Comparison of ENCODE assay signal across 1 cellular context in the genomic region with DNA sequence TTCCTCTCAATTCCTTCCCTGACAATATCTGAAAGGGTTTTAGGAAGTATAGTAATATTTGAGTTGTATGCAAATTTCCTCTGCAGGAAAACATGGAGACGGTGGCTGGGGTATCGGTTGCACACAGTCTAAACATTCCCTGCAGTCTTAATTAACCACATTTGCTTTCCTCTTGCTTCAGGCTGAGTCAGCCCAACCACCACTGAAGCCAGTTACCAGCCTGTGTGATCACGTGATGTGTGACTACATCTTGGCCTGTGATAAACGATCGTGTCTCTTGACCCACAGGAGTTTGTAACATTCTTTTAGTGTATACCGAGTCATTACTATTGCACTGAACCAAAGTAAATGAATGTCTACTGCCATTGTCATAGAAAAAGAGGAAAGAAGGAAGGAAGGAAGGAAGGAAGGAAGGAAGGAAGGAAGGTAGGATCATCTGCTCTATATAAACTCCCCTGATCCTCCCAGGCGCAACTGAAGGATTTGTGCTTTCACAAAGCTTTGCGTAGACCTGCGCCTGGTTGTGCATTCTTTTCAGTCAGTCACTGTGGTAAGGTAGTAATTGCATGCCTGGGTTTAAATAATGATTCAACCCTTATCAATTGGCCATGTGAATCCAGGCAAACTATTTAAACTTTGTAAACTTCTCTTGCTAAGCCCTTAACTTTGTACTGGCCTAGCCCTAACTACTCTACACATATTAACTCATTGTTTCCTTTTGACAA.
A peak's percentile ranks its signal among the peaks of the same experiment; 100 is the strongest.
TF ChIP-seq lines count a peak whose summit lies in the region.

No MANE protein-coding gene starts in this region.

TF ChIP-seq in IMR-90, 13 proteins besides CTCF, POLR2A, EP300 and RAD21 (continued from another document):
- TF ChIP-seq, protein P1, sequence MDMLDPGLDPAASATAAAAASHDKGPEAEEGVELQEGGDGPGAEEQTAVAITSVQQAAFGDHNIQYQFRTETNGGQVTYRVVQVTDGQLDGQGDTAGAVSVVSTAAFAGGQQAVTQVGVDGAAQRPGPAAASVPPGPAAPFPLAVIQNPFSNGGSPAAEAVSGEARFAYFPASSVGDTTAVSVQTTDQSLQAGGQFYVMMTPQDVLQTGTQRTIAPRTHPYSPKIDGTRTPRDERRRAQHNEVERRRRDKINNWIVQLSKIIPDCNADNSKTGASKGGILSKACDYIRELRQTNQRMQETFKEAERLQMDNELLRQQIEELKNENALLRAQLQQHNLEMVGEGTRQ (IDR thresholded peaks at IDR 0.05; ENCODE audit: low read depth, low read length) = peak; percentile 98
- TF ChIP-seq MXI1 (IDR thresholded peaks at IDR 0.05; ENCODE audit: borderline replicate concordance, low read depth, low read length) (no peak), MAFK (IDR thresholded peaks at IDR 0.05; ENCODE audit: low read depth, low read length) (peak; percentile 72), RFX5 (IDR thresholded peaks at IDR 0.05; ENCODE audit: low read depth, low read length) (no peak), NFE2L2 (IDR thresholded peaks at IDR 0.05; ENCODE audit: low read depth, low read length) (peak; percentile 53; the same call in 1 of the 2 replicates), FOS (IDR thresholded peaks at IDR 0.05; ENCODE audit: low read depth, low read length) (peak; percentile 90), BHLHE40 (IDR thresholded peaks at IDR 0.05; ENCODE audit: low read depth, low read length) (peak; percentile 96)
